8 cellular contexts compared by ENCODE assay signal in genomic region chr9:123997665-123998277, GRCh38.
DNase-seq lines count a peak whose midpoint lies in the region; ATAC-seq lines count a peak whose summit lies in the region.

No MANE protein-coding gene starts in this region.

- no peaks in the 10 kb centered on the region for H3K9me3 Mint-ChIP-seq in stimulated activated naive CD8-positive, alpha-beta T cell treated with anti-CD3 and anti-CD28 coated beads, Interleukin-15, amount 100 ng/mL, for 72 hours

- H3K27me3 Mint-ChIP-seq in stimulated activated naive CD8-positive, alpha-beta T cell treated with anti-CD3 and anti-CD28 coated beads, Interleukin-15, amount 100 ng/mL, for 72 hours: peaks cover 87% of the 10 kb centered on the region

- H3K4me3 Mint-ChIP-seq in stimulated activated naive CD8-positive, alpha-beta T cell treated with anti-CD3 and anti-CD28 coated beads, Interleukin-15, amount 100 ng/mL, for 72 hours: peak overlapping the region; percentile 86 to 89

- DNase-seq in EH (ENCODE audit: low read depth) (peak; percentile 19), NOMO-1 (lab: John Stamatoyannopoulos, UW; ENCODE audit: unreplicated experiment in 2 of 2) (peak; percentile 32 to 36), globus pallidus (ENCODE audit: low spot score) (peak; percentile 48), NCI-H2081 treated with DMSO at 0.1 percent for 48 hours (lab: John Stamatoyannopoulos, UW) (no peak), GOT3 (lab: John Stamatoyannopoulos, UW) (no peak)
- peak; percentile 40 to 45 for DNase-seq in stimulated activated naive CD8-positive, alpha-beta T cell treated with anti-CD3 and anti-CD28 coated beads, Interleukin-15, amount 100 ng/mL, for 72 hours

- no peak overlapping the region for H3K27ac Mint-ChIP-seq in stimulated activated naive CD8-positive, alpha-beta T cell treated with anti-CD3 and anti-CD28 coated beads, Interleukin-15, amount 100 ng/mL, for 72 hours

- H3K4me1 Mint-ChIP-seq in stimulated activated naive CD8-positive, alpha-beta T cell treated with anti-CD3 and anti-CD28 coated beads, Interleukin-15, amount 100 ng/mL, for 72 hours: peaks cover 42% of the 10 kb centered on the region

- ATAC-seq in GM21390 (IDR thresholded peaks at IDR 0.05; ENCODE audit: unreplicated experiment) (peak; percentile 63), HG03520 (IDR thresholded peaks at IDR 0.05; ENCODE audit: unreplicated experiment) (no peak)
- peak; percentile 75 for ATAC-seq in stimulated activated naive CD8-positive, alpha-beta T cell treated with anti-CD3 and anti-CD28 coated beads, Interleukin-15, amount 100 ng/mL, for 72 hours

Comparison
In these comparisons a context has a peak if more than half of its experiments do, and no peak if none do; other contexts are left out.
1. DNase-seq: peak in EH (single experiment), NOMO-1 (2 of 2), globus pallidus (single experiment) and stimulated activated naive CD8-positive, alpha-beta T cell treated with anti-CD3 and anti-CD28 coated beads, Interleukin-15, amount 100 ng/mL, for 72 hours (2 of 2); none in NCI-H2081 treated with DMSO at 0.1 percent for 48 hours (single experiment) and GOT3 (single experiment).